12 cellular contexts compared by ENCODE assay signal in the genomic region with DNA sequence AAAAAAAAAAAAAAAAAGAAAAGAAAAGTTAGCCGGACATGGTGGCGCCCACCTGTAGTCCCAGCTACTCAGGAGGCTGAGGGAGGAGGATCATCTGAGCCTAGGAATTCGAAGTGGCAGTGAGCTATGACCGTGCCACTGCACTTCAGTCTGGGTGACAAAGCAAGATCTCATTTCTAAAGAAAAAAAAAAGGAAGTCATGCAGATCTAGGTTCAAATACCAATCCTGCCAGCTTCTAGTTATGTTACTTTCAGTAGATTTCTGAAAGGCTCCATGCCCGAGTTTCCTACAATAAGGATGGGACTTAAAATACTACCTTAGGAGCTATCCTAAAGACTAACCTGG. TPM values are rescaled to one million over a fixed set of nuclear protein-coding genes. Genes with fewer than 3 reads are reported as not detected.
DNase-seq lines count a peak whose midpoint lies in the region; ATAC-seq and TF ChIP-seq lines count a peak whose summit lies in the region.
"Had no signal": no experiment of that assay in that cellular context is flagged by ENCODE, and none has a peak within 500 bp of the region (broad histone marks: within the 10 kb centered on the region; RNA-seq: fewer than 3 reads in every experiment).

No MANE protein-coding gene starts in this region.

- TF ChIP-seq CTCF in OCI-LY1 (IDR thresholded peaks at IDR 0.05; ENCODE audit: low read length) (no peak), osteocyte (IDR thresholded peaks at IDR 0.05) (no peak)

- no peaks in the 10 kb centered on the region for H3K9me3 ChIP-seq in OCI-LY1 (ENCODE audit: low read length)
- H3K9me3 ChIP-seq: pancreas had no signal

- DNase-seq in SKM-1 treated with dmso at 0.1 percent for 144 hours (lab: John Stamatoyannopoulos, UW; ENCODE audit: unreplicated experiment), result peak; percentile 43
- no peak for DNase-seq in SKM-1 (lab: John Stamatoyannopoulos, UW; ENCODE audit: unreplicated experiment)
- no peak for DNase-seq in activated naive CD8-positive, alpha-beta T cell treated with anti-CD3 and anti-CD28 coated beads, Interleukin-2, amount 50 U/mL, for 24 hours
- DNase-seq in osteocyte (ENCODE audit: extremely low spot score, unreplicated experiment), result no peak
- no peak for DNase-seq in middle frontal gyrus (ENCODE audit: extremely low spot score, low spot score)
- DNase-seq: activated gamma-delta T cell, NCI-H1092 treated with DMSO at 0.1 percent for 48 hours, pancreas, SHP77 treated with DMSO at 0.1 percent for 48 hours had no signal

- H3K36me3 Mint-ChIP-seq in activated naive CD8-positive, alpha-beta T cell treated with anti-CD3 and anti-CD28 coated beads, Interleukin-2, amount 50 U/mL, for 24 hours (ENCODE audit: low read depth), result peaks cover 59% of the 10 kb centered on the region
- H3K36me3 Mint-ChIP-seq in stimulated activated memory B cell treated with anti-CD40 and anti-IgM and Interleukin-4, amounts not matched to agents 10 μg/mL and 1 μg/mL and 100 μg/mL, for 72 hours, result peaks cover 45% of the 10 kb centered on the region
- peaks cover 3% of the 10 kb centered on the region for H3K36me3 Mint-ChIP-seq in osteocyte (ENCODE audit: unreplicated experiment)

- no peaks in the 10 kb centered on the region for H3K27me3 Mint-ChIP-seq in activated naive CD8-positive, alpha-beta T cell treated with anti-CD3 and anti-CD28 coated beads, Interleukin-2, amount 50 U/mL, for 24 hours
- no peaks in the 10 kb centered on the region for H3K27me3 Mint-ChIP-seq in stimulated activated memory B cell treated with anti-CD40 and anti-IgM and Interleukin-4, amounts not matched to agents 10 μg/mL and 1 μg/mL and 100 μg/mL, for 72 hours
- no peaks in the 10 kb centered on the region for H3K27me3 Mint-ChIP-seq in osteocyte (ENCODE audit: unreplicated experiment)

- peaks cover 49% of the 10 kb centered on the region for H3K4me1 Mint-ChIP-seq in activated naive CD8-positive, alpha-beta T cell treated with anti-CD3 and anti-CD28 coated beads, Interleukin-2, amount 50 U/mL, for 24 hours
- peaks cover 46% of the 10 kb centered on the region for H3K4me1 Mint-ChIP-seq in stimulated activated memory B cell treated with anti-CD40 and anti-IgM and Interleukin-4, amounts not matched to agents 10 μg/mL and 1 μg/mL and 100 μg/mL, for 72 hours
- peaks cover 41% of the 10 kb centered on the region for H3K4me1 Mint-ChIP-seq in osteocyte (ENCODE audit: unreplicated experiment)

- no peak overlapping the region for H2AFZ ChIP-seq in OCI-LY1 (ENCODE audit: low read length)

- no peaks in the 10 kb centered on the region for H3F3A ChIP-seq in OCI-LY1 (ENCODE audit: insufficient read depth, low read length)

- H3K4me3 ChIP-seq in OCI-LY1 (ENCODE audit: low read depth, low read length, poor library complexity, severe bottlenecking), result peak overlapping the region; percentile 34
- H3K4me3 ChIP-seq: pancreas had no signal

- peaks cover 54% of the 10 kb centered on the region for H3K4me1 ChIP-seq in OCI-LY1 (ENCODE audit: insufficient read depth, low read length, severe bottlenecking)

- H3K9ac ChIP-seq in OCI-LY1 (ENCODE audit: low read length), result no peak overlapping the region

- H3K27ac Mint-ChIP-seq in activated naive CD8-positive, alpha-beta T cell treated with anti-CD3 and anti-CD28 coated beads, Interleukin-2, amount 50 U/mL, for 24 hours, result peak overlapping the region; percentile 90
- peak overlapping the region; percentile 94 for H3K27ac Mint-ChIP-seq in stimulated activated memory B cell treated with anti-CD40 and anti-IgM and Interleukin-4, amounts not matched to agents 10 μg/mL and 1 μg/mL and 100 μg/mL, for 72 hours
- no peak overlapping the region for H3K27ac Mint-ChIP-seq in osteocyte (ENCODE audit: unreplicated experiment)

- H3K4me2 ChIP-seq in OCI-LY1 (ENCODE audit: low read length), result peak overlapping the region; percentile 76

- ATAC-seq in activated naive CD8-positive, alpha-beta T cell treated with anti-CD3 and anti-CD28 coated beads, Interleukin-2, amount 50 U/mL, for 24 hours, result peak; percentile 7
- peak; percentile 14 for ATAC-seq in stimulated activated memory B cell treated with anti-CD40 and anti-IgM and Interleukin-4, amounts not matched to agents 10 μg/mL and 1 μg/mL and 100 μg/mL, for 72 hours
- no peak for ATAC-seq in HG02938 (IDR thresholded peaks at IDR 0.05; ENCODE audit: unreplicated experiment)
- ATAC-seq: pancreas had no signal

- peaks cover 15% of the 10 kb centered on the region for H3K79me2 ChIP-seq in OCI-LY1 (ENCODE audit: insufficient read depth, low read length)

- no peaks in the 10 kb centered on the region for H3K9me2 ChIP-seq in OCI-LY1 (ENCODE audit: low read depth, low read length)

- H3K27me3 ChIP-seq in OCI-LY1 (ENCODE audit: insufficient read depth, low read length), result no peaks in the 10 kb centered on the region
- H3K27me3 ChIP-seq: pancreas had no signal

- peak overlapping the region; percentile 94 for H3K4me3 Mint-ChIP-seq in activated naive CD8-positive, alpha-beta T cell treated with anti-CD3 and anti-CD28 coated beads, Interleukin-2, amount 50 U/mL, for 24 hours
- H3K4me3 Mint-ChIP-seq in stimulated activated memory B cell treated with anti-CD40 and anti-IgM and Interleukin-4, amounts not matched to agents 10 μg/mL and 1 μg/mL and 100 μg/mL, for 72 hours, result peak overlapping the region; percentile 83
- no peak overlapping the region for H3K4me3 Mint-ChIP-seq in osteocyte (ENCODE audit: unreplicated experiment)

- no peaks in the 10 kb centered on the region for H3K36me3 ChIP-seq in OCI-LY1 (ENCODE audit: insufficient read depth, low read length)
- H3K36me3 ChIP-seq: pancreas had no signal

- H3K9me3 Mint-ChIP-seq in activated naive CD8-positive, alpha-beta T cell treated with anti-CD3 and anti-CD28 coated beads, Interleukin-2, amount 50 U/mL, for 24 hours, result no peaks in the 10 kb centered on the region
- H3K9me3 Mint-ChIP-seq in stimulated activated memory B cell treated with anti-CD40 and anti-IgM and Interleukin-4, amounts not matched to agents 10 μg/mL and 1 μg/mL and 100 μg/mL, for 72 hours, result peaks cover 2% of the 10 kb centered on the region
- no peaks in the 10 kb centered on the region for H3K9me3 Mint-ChIP-seq in osteocyte (ENCODE audit: unreplicated experiment)

- peak overlapping the region; percentile 76 for H3K27ac ChIP-seq in OCI-LY1 (ENCODE audit: low read depth, low read length, poor library complexity, severe bottlenecking)
- H3K27ac ChIP-seq: pancreas had no signal

- H4K20me1 ChIP-seq in OCI-LY1 (ENCODE audit: insufficient read depth, low read length), result no peaks in the 10 kb centered on the region

RNA-seq across cellular contexts. Expression of a gene that starts 4.5 kb away (rescaled TPM):
- total RNA-seq in osteocyte, result 42.7 and 43.0 TPM in 2 replicates
